14 cellular contexts compared by ENCODE assay signal in genomic region chr10:10911035-10911434, GRCh38.
DNase-seq lines count a peak whose midpoint lies in the region; ATAC-seq and TF ChIP-seq lines count a peak whose summit lies in the region.
"Had no signal": no experiment of that assay in that cellular context is flagged by ENCODE, and none has a peak within 500 bp of the region (broad histone marks: within the 10 kb centered on the region; RNA-seq: fewer than 3 reads in every experiment).

No MANE protein-coding gene starts in this region.

- H3K9me3 Mint-ChIP-seq in HFFc6: no peaks in the 10 kb centered on the region
- H3K9me3 Mint-ChIP-seq in natural killer cell treated with Interleukin-12 subunit alpha and Interleukin-12 subunit beta and Interleukin-15 and Interleukin-18, amount 100 ng/mL, for 72 hours: no peaks in the 10 kb centered on the region

- peaks cover 20% of the 10 kb centered on the region for H3K4me1 ChIP-seq in muscle layer of colon (ENCODE audit: insufficient read depth, low read length)
- peaks cover 27% of the 10 kb centered on the region for H3K4me1 ChIP-seq in stomach smooth muscle (ENCODE audit: control insufficient read depth, insufficient read depth, low read length)
- H3K4me1 ChIP-seq in A673 (ENCODE audit: insufficient read depth, low read length, poor library complexity, severe bottlenecking): no peaks in the 10 kb centered on the region

- H3K9me3 ChIP-seq in muscle layer of colon (ENCODE audit: low read length): no peaks in the 10 kb centered on the region
- no peaks in the 10 kb centered on the region for H3K9me3 ChIP-seq in stomach smooth muscle (ENCODE audit: control insufficient read depth in 2 of 2, low read length in 2 of 2)
- H3K9me3 ChIP-seq in A673 (ENCODE audit: low read depth, low read length, poor library complexity, severe bottlenecking): no peaks in the 10 kb centered on the region

- POLR2A ChIA-PET in A673 (lab: Charles Lee; ENCODE audit: low non-redundant PET): interaction anchor here (0.7 kb wide), 1 partner anchor 11 kb away, joined by 13 read pairs; no protein-coding TSS in a partner anchor

- intact Hi-C loops in A673 (cut with micrococcal nuclease; ENCODE audit: unreplicated experiment): no loop called here

- no peaks in the 10 kb centered on the region for H3K36me3 Mint-ChIP-seq in HFFc6 (ENCODE audit: low read depth)
- no peaks in the 10 kb centered on the region for H3K36me3 Mint-ChIP-seq in natural killer cell treated with Interleukin-12 subunit alpha and Interleukin-12 subunit beta and Interleukin-15 and Interleukin-18, amount 100 ng/mL, for 72 hours

- CTCF ChIA-PET in A673 (lab: Charles Lee): no interaction called here

- H3K27ac Mint-ChIP-seq in HFFc6: peak overlapping the region; percentile 90
- no peak overlapping the region for H3K27ac Mint-ChIP-seq in natural killer cell treated with Interleukin-12 subunit alpha and Interleukin-12 subunit beta and Interleukin-15 and Interleukin-18, amount 100 ng/mL, for 72 hours
- H3K27ac Mint-ChIP-seq: B cell had no signal

- H3K4me3 ChIP-seq in muscle layer of colon (ENCODE audit: low read depth in 1 of 2, low read length in 2 of 2) (peak overlapping the region in 1 of 2 donors; percentile 57), stomach smooth muscle (ENCODE audit: low read length in 2 of 2) (peak overlapping the region; percentile 23 to 69), A673 (ENCODE audit: low read depth, low read length, poor library complexity, severe bottlenecking) (no peak overlapping the region)
- H3K4me3 ChIP-seq: K562 had no signal

- H3K27me3 Mint-ChIP-seq in HFFc6 (ENCODE audit: insufficient read depth): peaks cover 9% of the 10 kb centered on the region; the same call in 1 of the 2 replicates
- H3K27me3 Mint-ChIP-seq in natural killer cell treated with Interleukin-12 subunit alpha and Interleukin-12 subunit beta and Interleukin-15 and Interleukin-18, amount 100 ng/mL, for 72 hours: peaks cover 11 to 23% of the 10 kb centered on the region in 2 donors

- H3K27ac ChIP-seq in epithelial cell of prostate (peak overlapping the region; percentile 60), muscle layer of colon (ENCODE audit: low read depth, low read length) (peak overlapping the region; percentile 61), stomach smooth muscle (ENCODE audit: low read length) (peak overlapping the region; percentile 77), A673 (ENCODE audit: low read depth, low read length, poor library complexity, severe bottlenecking) (no peak overlapping the region)

- H3K4me3 Mint-ChIP-seq in HFFc6: peak overlapping the region; percentile 87
- H3K4me3 Mint-ChIP-seq in natural killer cell treated with Interleukin-12 subunit alpha and Interleukin-12 subunit beta and Interleukin-15 and Interleukin-18, amount 100 ng/mL, for 72 hours: no peak overlapping the region
- H3K4me3 Mint-ChIP-seq: B cell had no signal

- no peak for TF ChIP-seq CTCF in HFFc6 (IDR thresholded peaks at IDR 0.05)
- no peak for TF ChIP-seq CTCF in A673 (conservative IDR thresholded peaks at IDR 0.05; ENCODE audit: low read depth, low read length)

- BruUV-seq in A673 (replicated peaks; lab: Mats Ljungman, UMichigan): no TSS peak

- DNase-seq in HFFc6 (no peak), epithelial cell of prostate (ENCODE audit: low read depth, low spot score) (no peak), A673 (ENCODE audit: low spot score) (no peak), NCI-H2196 treated with DMSO at 0.1 percent for 48 hours (lab: John Stamatoyannopoulos, UW; ENCODE audit: unreplicated experiment) (no peak)
- DNase-seq in activated effector memory CD4-positive, alpha-beta T cell treated with anti-CD3 and anti-CD28 coated beads, Interleukin-2, amount 50 U/mL, for 16 hours: no peak
- no peak for DNase-seq in natural killer cell treated with Interleukin-12 subunit alpha and Interleukin-12 subunit beta and Interleukin-15 and Interleukin-18, amount 100 ng/mL, for 72 hours (ENCODE audit: low spot score)
- DNase-seq: activated naive CD4-positive, alpha-beta T cell treated with Interleukin-2 at 50 U/mL for 16 hours; DND-41; NCI-H1930; SW 1271 had no signal

- no peak for ATAC-seq in natural killer cell treated with Interleukin-12 subunit alpha and Interleukin-12 subunit beta and Interleukin-15 and Interleukin-18, amount 100 ng/mL, for 72 hours
- ATAC-seq: K562 had no signal

- peaks cover 22% of the 10 kb centered on the region for H3K4me1 Mint-ChIP-seq in HFFc6 (ENCODE audit: low read depth)
- no peaks in the 10 kb centered on the region for H3K4me1 Mint-ChIP-seq in natural killer cell treated with Interleukin-12 subunit alpha and Interleukin-12 subunit beta and Interleukin-15 and Interleukin-18, amount 100 ng/mL, for 72 hours (ENCODE audit: low read depth in 2 of 2)
- H3K4me1 Mint-ChIP-seq: B cell had no signal

- H3K36me3 ChIP-seq in muscle layer of colon (ENCODE audit: insufficient read depth, low read length) (no peaks in the 10 kb centered on the region), stomach smooth muscle (ENCODE audit: control insufficient read depth in 2 of 2, insufficient read depth in 2 of 2, low read length in 2 of 2) (no peaks in the 10 kb centered on the region), A673 (ENCODE audit: insufficient read depth, low read length, poor library complexity, severe bottlenecking) (no peaks in the 10 kb centered on the region)

- H3K9ac ChIP-seq in muscle layer of colon (ENCODE audit: low read length): no peak overlapping the region
- H3K9ac ChIP-seq in stomach smooth muscle (ENCODE audit: low read length in 2 of 2): peak overlapping the region; percentile 1 to 12

- no peaks in the 10 kb centered on the region for H3K27me3 ChIP-seq in muscle layer of colon (ENCODE audit: control insufficient read depth in 1 of 2, insufficient read depth in 2 of 2, low read length in 2 of 2)
- no peaks in the 10 kb centered on the region for H3K27me3 ChIP-seq in stomach smooth muscle (ENCODE audit: control insufficient read depth in 1 of 2, insufficient read depth in 2 of 2, low read length in 2 of 2)
- peaks cover 25% of the 10 kb centered on the region for H3K27me3 ChIP-seq in A673 (replicated peaks; ENCODE audit: insufficient read depth, low read depth, low read length, poor library complexity)
